Comparison of ENCODE assay signal across 28 cellular contexts in the genomic region with DNA sequence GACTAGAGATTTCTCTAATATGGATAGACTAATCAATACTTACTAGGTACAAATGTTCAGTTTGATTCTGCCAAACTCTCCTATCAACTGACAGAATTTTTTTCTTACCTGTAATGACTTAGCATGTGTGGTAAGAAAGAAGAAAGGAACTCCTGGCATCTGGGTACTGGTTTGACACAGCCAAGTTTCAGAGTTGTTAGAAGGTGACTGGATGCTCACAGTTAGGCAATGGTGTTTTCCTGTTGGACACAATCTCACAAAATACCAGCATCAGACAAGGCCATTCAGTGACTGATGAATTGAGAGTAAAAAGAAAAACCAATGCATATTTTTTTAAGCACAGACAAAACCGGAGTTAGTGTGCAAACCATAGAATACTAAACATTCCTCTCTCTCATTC. TPM values are rescaled to one million over a fixed set of nuclear protein-coding genes. Genes with fewer than 3 reads are reported as not detected.
"Had no signal": no experiment of that assay in that cellular context is flagged by ENCODE, and none has a peak within 500 bp of the region (broad histone marks: within the 10 kb centered on the region; RNA-seq: fewer than 3 reads in every experiment).

No MANE protein-coding gene starts in this region.

- DNase-seq: activated CD4-positive, CD25-positive, alpha-beta regulatory T cell treated with anti-CD3 and anti-CD28 coated beads, Interleukin-2, amount 50 U/mL, for 72 hours; activated effector memory CD4-positive, alpha-beta T cell treated with Interleukin-2 at 50 U/mL for 16 hours; activated T-cell treated with anti-CD3 and anti-CD28 coated beads, Interleukin-2, amount 50 U/mL, for 1 hour; effector memory CD4-positive, alpha-beta T cell; foreskin melanocyte; naive thymus-derived CD4-positive, alpha-beta T cell; retina; sigmoid colon; stimulated activated CD4-positive, alpha-beta T cell treated with anti-CD3 and anti-CD28 coated beads, Interleukin-15, amount 100 ng/mL, for 24 hours; stimulated activated CD4-positive, alpha-beta T cell treated with anti-CD3 and anti-CD28 coated beads, Interleukin-4, amount 100 ng/mL, for 1 hour; stimulated activated naive CD4-positive, alpha-beta T cell treated with Interleukin-2 at 50 U/mL for 16 hours; substantia nigra; tibial artery; WERI-Rb-1 had no signal

- H3K27ac Mint-ChIP-seq: activated naive CD4-positive, alpha-beta T cell treated with anti-CD3 and anti-CD28 coated beads, Interleukin-2, amount 50 U/mL, for 24 hours; naive thymus-derived CD4-positive, alpha-beta T cell; progenitor cell of endocrine pancreas had no signal

- H3K27ac ChIP-seq: sigmoid colon, tibial artery, WERI-Rb-1 had no signal

- H3K36me3 ChIP-seq: sigmoid colon, tibial artery, WERI-Rb-1 had no signal

- H3K27me3 ChIP-seq: sigmoid colon, tibial artery had no signal

- FAIRE-seq: astrocyte, colon, TTC549 had no signal

- H3K27me3 Mint-ChIP-seq: activated naive CD4-positive, alpha-beta T cell treated with anti-CD3 and anti-CD28 coated beads, Interleukin-2, amount 50 U/mL, for 24 hours had no signal

- H3K4me1 ChIP-seq: sigmoid colon, tibial artery had no signal

- H3K4me3 Mint-ChIP-seq: activated naive CD4-positive, alpha-beta T cell treated with anti-CD3 and anti-CD28 coated beads, Interleukin-2, amount 50 U/mL, for 24 hours; central memory CD8-positive, alpha-beta T cell; naive thymus-derived CD4-positive, alpha-beta T cell had no signal

- H3K4me3 ChIP-seq: lung, sigmoid colon, smooth muscle cell, tibial artery had no signal

- H3K9me3 ChIP-seq: sigmoid colon, tibial artery had no signal

- H3K4me2 ChIP-seq: smooth muscle cell had no signal

- ATAC-seq: esophagus mucosa; left lobe of liver; naive thymus-derived CD4-positive, alpha-beta T cell had no signal

- H3K36me3 Mint-ChIP-seq: activated naive CD4-positive, alpha-beta T cell treated with anti-CD3 and anti-CD28 coated beads, Interleukin-2, amount 50 U/mL, for 24 hours; naive thymus-derived CD4-positive, alpha-beta T cell had no signal

- H3K9me3 Mint-ChIP-seq: central memory CD8-positive, alpha-beta T cell had no signal

RNA-seq across cellular contexts. Expression of a gene that starts 4.2 kb away (rescaled TPM):
- total RNA-seq: astrocyte; dermis microvascular lymphatic vessel endothelial cell; esophagus mucosa; kidney epithelial cell; left lobe of liver; naive thymus-derived CD4-positive, alpha-beta T cell; osteocyte; progenitor cell of endocrine pancreas; sigmoid colon; urinary bladder had no signal
- polyA plus RNA-seq: naive thymus-derived CD4-positive, alpha-beta T cell; urinary bladder had no signal
